ENCODE assay signal across 8 cellular contexts in the genomic region with DNA sequence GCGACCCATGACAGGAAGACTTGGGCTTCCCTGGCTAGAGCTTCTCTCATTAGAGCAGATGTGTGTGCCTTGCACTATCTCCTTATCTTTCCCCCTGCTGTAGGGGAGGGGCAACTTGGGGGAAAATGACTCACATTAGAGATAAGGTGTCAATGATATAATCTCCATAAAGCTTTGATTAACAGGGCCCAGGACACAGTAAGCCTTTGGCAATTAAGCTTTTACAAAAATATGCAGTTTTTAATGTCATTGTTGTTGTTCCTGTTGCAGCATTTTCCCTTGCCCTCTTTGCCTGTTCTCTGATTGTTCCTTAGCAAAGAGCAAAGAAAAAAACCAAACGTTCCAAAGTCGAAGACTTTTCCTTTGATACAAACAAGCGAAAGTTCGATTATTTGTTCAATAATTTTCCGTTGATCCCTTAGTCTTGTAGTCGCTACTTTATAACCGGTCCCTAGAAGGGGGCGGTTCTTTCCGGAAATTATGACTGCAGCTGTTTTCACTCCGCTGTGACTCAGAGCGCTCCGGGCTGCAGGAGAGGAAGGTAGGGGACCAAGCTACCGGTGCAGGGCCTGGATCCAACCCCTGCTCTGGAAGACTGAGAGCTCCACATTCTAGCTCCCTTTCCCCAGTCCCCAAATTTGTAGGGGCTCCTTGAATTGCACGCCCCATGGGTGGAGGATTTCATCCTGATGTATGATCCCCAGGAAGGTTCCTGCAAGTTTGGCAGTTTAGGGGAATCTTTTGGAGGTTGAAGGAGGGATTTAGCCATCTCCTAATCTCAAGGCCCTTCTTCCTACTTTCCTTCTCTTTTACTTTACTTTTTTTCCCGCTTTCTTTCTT. TPM values are rescaled to one million over a fixed set of nuclear protein-coding genes. Genes with fewer than 3 reads are reported as not detected.
DNase-seq lines count a peak whose midpoint lies in the region; ATAC-seq and TF ChIP-seq lines count a peak whose summit lies in the region.

A gene with protein sequence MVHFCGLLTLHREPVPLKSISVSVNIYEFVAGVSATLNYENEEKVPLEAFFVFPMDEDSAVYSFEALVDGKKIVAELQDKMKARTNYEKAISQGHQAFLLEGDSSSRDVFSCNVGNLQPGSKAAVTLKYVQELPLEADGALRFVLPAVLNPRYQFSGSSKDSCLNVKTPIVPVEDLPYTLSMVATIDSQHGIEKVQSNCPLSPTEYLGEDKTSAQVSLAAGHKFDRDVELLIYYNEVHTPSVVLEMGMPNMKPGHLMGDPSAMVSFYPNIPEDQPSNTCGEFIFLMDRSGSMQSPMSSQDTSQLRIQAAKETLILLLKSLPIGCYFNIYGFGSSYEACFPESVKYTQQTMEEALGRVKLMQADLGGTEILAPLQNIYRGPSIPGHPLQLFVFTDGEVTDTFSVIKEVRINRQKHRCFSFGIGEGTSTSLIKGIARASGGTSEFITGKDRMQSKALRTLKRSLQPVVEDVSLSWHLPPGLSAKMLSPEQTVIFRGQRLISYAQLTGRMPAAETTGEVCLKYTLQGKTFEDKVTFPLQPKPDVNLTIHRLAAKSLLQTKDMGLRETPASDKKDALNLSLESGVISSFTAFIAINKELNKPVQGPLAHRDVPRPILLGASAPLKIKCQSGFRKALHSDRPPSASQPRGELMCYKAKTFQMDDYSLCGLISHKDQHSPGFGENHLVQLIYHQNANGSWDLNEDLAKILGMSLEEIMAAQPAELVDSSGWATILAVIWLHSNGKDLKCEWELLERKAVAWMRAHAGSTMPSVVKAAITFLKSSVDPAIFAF (plus strand): TSS at position 509 of the 840 bp plus-strand sequence. CDS start 2,062 bp downstream, outside the sequence.

- peaks cover 10% of the 10 kb centered on the region; the same call in 2 of the 3 replicates for H3K4me1 Mint-ChIP-seq in GM23338
- H3K4me1 Mint-ChIP-seq in T-cell: peaks cover 16 to 32% (median 30%) of the 10 kb centered on the region in 3 donors

- H3K79me2 ChIP-seq in GM23338 (replicated peaks; ENCODE audit: insufficient read depth): no peaks in the 10 kb centered on the region

- H3F3A ChIP-seq in GM23338 (replicated peaks; ENCODE audit: low read depth): no peaks in the 10 kb centered on the region

- H3K27ac ChIP-seq in GM23338 (ENCODE audit: low read depth): 0 out of 2 replicates have a peak within 1 kb of the TSS, but pooled peaks have one; percentile 12
- peak within 1 kb of the TSS; percentile 15 for H3K27ac ChIP-seq in angular gyrus (ENCODE audit: low read depth, low read length)
- no peak within 1 kb of the TSS for H3K27ac ChIP-seq in psoas muscle
- no peak within 1 kb of the TSS for H3K27ac ChIP-seq in urinary bladder (ENCODE audit: low read depth)

- H3K4me2 ChIP-seq in GM23338: peak within 1 kb of the TSS; percentile 77

- 2 to 6% (median 4%) methylated on average over 16 of the region's 16 CpGs for WGBS in psoas muscle, 3 donors
- 2% methylated on average over 16 of the region's 16 CpGs for WGBS in urinary bladder

- peak within 1 kb of the TSS; percentile 56 for H3K4me3 ChIP-seq in GM23338
- peak within 1 kb of the TSS; percentile 65 for H3K4me3 ChIP-seq in psoas muscle
- peak within 1 kb of the TSS; percentile 76 for H3K4me3 ChIP-seq in urinary bladder (ENCODE audit: low read depth, low read length)

- TF ChIP-seq CTCF in GM23338 (conservative IDR thresholded peaks at IDR 0.05; ENCODE audit: low read depth in 2 of 2) (no peak), psoas muscle (IDR thresholded peaks at IDR 0.05) (no peak)

- no peaks in the 10 kb centered on the region for H3K9me3 Mint-ChIP-seq in GM23338
- H3K9me3 Mint-ChIP-seq in T-cell: no peaks in the 10 kb centered on the region

- H3K4me3 Mint-ChIP-seq in GM23338 (peak within 1 kb of the TSS; percentile 89), T-cell (peak within 1 kb of the TSS; percentile 86 to 94 (median 86))

- peak within 1 kb of the TSS; percentile 90 for H3K27ac Mint-ChIP-seq in GM23338
- peak within 1 kb of the TSS; percentile 75 to 83 for H3K27ac Mint-ChIP-seq in T-cell

- POLR2A ChIA-PET in T-cell (lab: Charles Lee): interaction anchor here in 1 of 2 donors (0.5 kb wide), 1 partner anchor 1963 kb away, joined by 3 read pairs; no protein-coding TSS in a partner anchor

- peaks cover 26% of the 10 kb centered on the region for H3K36me3 Mint-ChIP-seq in GM23338 (ENCODE audit: low read depth)
- H3K36me3 Mint-ChIP-seq in T-cell: peaks cover 26% of the 10 kb centered on the region

- intact Hi-C loops in left ventricle myocardium superior (cut with micrococcal nuclease) (no loop called here), psoas muscle (cut with DNase I) (no loop called here)

- peaks cover 9% of the 10 kb centered on the region for H3K27me3 Mint-ChIP-seq in GM23338 (ENCODE audit: insufficient read depth, low read depth, poor library complexity)
- H3K27me3 Mint-ChIP-seq in T-cell: peaks cover 0 to 6% of the 10 kb centered on the region in 2 donors

- H3K27me3 ChIP-seq in GM23338 (ENCODE audit: insufficient read depth): no peaks in the 10 kb centered on the region
- no peaks in the 10 kb centered on the region for H3K27me3 ChIP-seq in psoas muscle (ENCODE audit: insufficient read depth in 3 of 3, low read length in 2 of 3)

- peak; percentile 98 for ATAC-seq in GM23338
- peak; percentile 94 to 99 (median 98) for ATAC-seq in T-cell (replicated peaks in 1 of 4)
- ATAC-seq in left ventricle myocardium superior: peak; percentile 99
- peak; percentile 87 to 99 (median 98) for ATAC-seq in psoas muscle

- H3K4me1 ChIP-seq in GM23338 (ENCODE audit: insufficient read depth) (peaks cover 13% of the 10 kb centered on the region; the same call in 1 of the 2 replicates), psoas muscle (no peaks in the 10 kb centered on the region), urinary bladder (ENCODE audit: insufficient read depth) (peaks cover 2% of the 10 kb centered on the region)

- peak within 1 kb of the TSS; percentile 78 for H2AFZ ChIP-seq in GM23338

- DNase-seq in GDM1 (lab: John Stamatoyannopoulos, UW) (peak; percentile 20), GM23338 (ENCODE audit: low spot score) (peak; percentile 95), LHCN-M2 (ENCODE audit: low read depth) (peak; percentile 89), T-cell (peak; percentile 29 to 75 (median 55)), left ventricle myocardium superior (peak; percentile 65), psoas muscle (peak; percentile 73 to 78)

- H4K20me1 ChIP-seq in GM23338 (replicated peaks; ENCODE audit: insufficient read depth): no peaks in the 10 kb centered on the region

- H3K9me3 ChIP-seq in psoas muscle: no peaks in the 10 kb centered on the region

- H3K9me2 ChIP-seq in GM23338 (ENCODE audit: insufficient read depth): no peaks in the 10 kb centered on the region

- H3K36me3 ChIP-seq in GM23338 (ENCODE audit: insufficient read depth): no peaks in the 10 kb centered on the region
- H3K36me3 ChIP-seq in psoas muscle (ENCODE audit: insufficient read depth in 1 of 2, low read depth in 1 of 2): peaks cover 0 to 24% of the 10 kb centered on the region in 2 donors
- H3K36me3 ChIP-seq in urinary bladder (ENCODE audit: insufficient read depth): no peaks in the 10 kb centered on the region

- CTCF ChIA-PET in T-cell (lab: Charles Lee): interaction anchor here in 1 of 2 donors (1.0 kb wide), 1 partner anchor 43 kb away, joined by 3 read pairs; no protein-coding TSS in a partner anchor

TF ChIP-seq in GM23338, 12 proteins besides CTCF, POLR2A, EP300 and RAD21 (continues in another document):
- TF ChIP-seq JUNB (IDR thresholded peaks at IDR 0.05; ENCODE audit: unreplicated experiment): peak; percentile 92
- no peak for TF ChIP-seq ZNF331 (CRISPR knock-in tag; IDR thresholded peaks at IDR 0.05; ENCODE audit: low read depth)
- TF ChIP-seq, protein P1, sequence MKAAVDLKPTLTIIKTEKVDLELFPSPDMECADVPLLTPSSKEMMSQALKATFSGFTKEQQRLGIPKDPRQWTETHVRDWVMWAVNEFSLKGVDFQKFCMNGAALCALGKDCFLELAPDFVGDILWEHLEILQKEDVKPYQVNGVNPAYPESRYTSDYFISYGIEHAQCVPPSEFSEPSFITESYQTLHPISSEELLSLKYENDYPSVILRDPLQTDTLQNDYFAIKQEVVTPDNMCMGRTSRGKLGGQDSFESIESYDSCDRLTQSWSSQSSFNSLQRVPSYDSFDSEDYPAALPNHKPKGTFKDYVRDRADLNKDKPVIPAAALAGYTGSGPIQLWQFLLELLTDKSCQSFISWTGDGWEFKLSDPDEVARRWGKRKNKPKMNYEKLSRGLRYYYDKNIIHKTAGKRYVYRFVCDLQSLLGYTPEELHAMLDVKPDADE (IDR thresholded peaks at IDR 0.05): 0 out of 2 replicates have a peak, but pooled peaks have one; percentile 7
- no peak for TF ChIP-seq EZH2 (IDR thresholded peaks at IDR 0.05; ENCODE audit: low read depth, unreplicated experiment)
- no peak for TF ChIP-seq STAT1 (IDR thresholded peaks at IDR 0.05; ENCODE audit: unreplicated experiment)
- no peak for TF ChIP-seq ZNF114 (CRISPR knock-in tag; IDR thresholded peaks at IDR 0.05)
- peak; percentile 53 for TF ChIP-seq CREB1 (CRISPR knock-in tag; IDR thresholded peaks at IDR 0.05; ENCODE audit: low read depth)
- TF ChIP-seq POLR2AphosphoS5 (IDR thresholded peaks at IDR 0.05; ENCODE audit: low read depth): peak; percentile 92

RNA-seq across cellular contexts. Expression of the gene that starts here (rescaled TPM):
- total RNA-seq in GM23338 (2014; rRNA removed; shearing (Covaris generic)): 13.5 and 15.2 TPM in 2 replicates
- polyA plus RNA-seq in GM23338 (2016; fragmentation: Nextera tagmentation; extraction: Ambion mirVana) (10.0 and 10.4 TPM in 2 replicates), psoas muscle (1 to 10 TPM; 1.2 to 2.0 (median 1.3) TPM), urinary bladder (21.0 TPM)
- total RNA-seq in LHCN-M2 (2014; rRNA removed) (6.0 and 9.7 TPM in 2 replicates), T-cell (10 to 100 TPM in 1 of 5 donors, 1 to 10 TPM in 4; 5.6 to 10.0 (median 7.6) TPM), left ventricle myocardium superior (2.8 TPM), psoas muscle (1 to 10 TPM; 3.4 to 6.7 (median 4.8) TPM), urinary bladder (36.2 TPM)
- polyA plus RNA-seq in LHCN-M2 (2012): 0.74 TPM

Comparison
In these comparisons a context has a peak if more than half of its experiments do, and no peak if none do; other contexts are left out.
1. DNase-seq: peak in every context shown above with its lines; median percentile 95 in GM23338; 89 in LHCN-M2; 76 in psoas muscle; 65 in left ventricle myocardium superior; 55 in T-cell; 20 in GDM1.
2. H3K27ac ChIP-seq: peak in GM23338 (single experiment) and angular gyrus (single experiment); none in psoas muscle (single experiment) and urinary bladder (single experiment).
3. Peak in every context shown above with its lines, with median percentiles within 50 percentile points of each other: ATAC-seq and H3K4me3 ChIP-seq.